Comparison of ENCODE assay signal across 21 cellular contexts in genomic region chr16:78879046-78879445, GRCh38.
"Had no signal": no experiment of that assay in that cellular context is flagged by ENCODE, and none has a peak within 500 bp of the region (broad histone marks: within the 10 kb centered on the region; RNA-seq: fewer than 3 reads in every experiment).

No MANE protein-coding gene starts in this region.

- H3K9me3 ChIP-seq: MG63, Peyer's patch, SJCRH30 had no signal

- DNase-seq: KBM-7, MG63, NCI-H1092 treated with DMSO at 0.1 percent for 48 hours, NCI-H1436, NCI-H187, NCI-H2029, NCI-H2081 treated with DMSO at 0.1 percent for 48 hours, NCI-H2171, NCI-H226, NCI-H446, NCI-H510A, NCI-H524 treated with DMSO at 0.1 percent for 48 hours, NCI-H69, NCI-H774, OCI-M1, PC-9, Peyer's patch, SHP77 treated with DMSO at 0.1 percent for 48 hours, SJCRH30 had no signal

- H3K4me3 ChIP-seq: MG63, PC-9, Peyer's patch, SJCRH30 had no signal

- H3K36me3 ChIP-seq: MG63, Peyer's patch, SJCRH30 had no signal

- H3K27ac ChIP-seq: PC-9, Peyer's patch, SJCRH30 had no signal

- H3K4me1 ChIP-seq: Peyer's patch, SJCRH30 had no signal

- H3K4me2 ChIP-seq: PC-9 had no signal

- H3K27me3 ChIP-seq: MG63, Peyer's patch, SJCRH30 had no signal

- ATAC-seq: Right ventricle myocardium inferior, SK-N-SH treated with all-trans-retinoic acid at 6 μM for 48 hours had no signal

- H2AFZ ChIP-seq: PC-9 had no signal
